13 cellular contexts compared by ENCODE assay signal in genomic region chr3:172536993-172537419, GRCh38. TPM values are rescaled to one million over a fixed set of nuclear protein-coding genes. Genes with fewer than 3 reads are reported as not detected.
DNase-seq lines count a peak whose midpoint lies in the region; ATAC-seq and TF ChIP-seq lines count a peak whose summit lies in the region.
"Had no signal": no experiment of that assay in that cellular context is flagged by ENCODE, and none has a peak within 500 bp of the region (broad histone marks: within the 10 kb centered on the region; RNA-seq: fewer than 3 reads in every experiment).

No MANE protein-coding gene starts in this region.

- no peak overlapping the region for H3K4me3 ChIP-seq in left lung
- H3K4me3 ChIP-seq in transverse colon, result no peak overlapping the region
- H3K4me3 ChIP-seq: adrenal gland, GM23248 had no signal

- TF ChIP-seq CTCF in left lung (IDR thresholded peaks at IDR 0.05), result no peak
- no peak for TF ChIP-seq CTCF in transverse colon (IDR thresholded peaks at IDR 0.05)

- DNase-seq in activated T-cell treated with anti-CD3 and anti-CD28 coated beads, Interleukin-2, amount 50 U/mL, for 4 hours, result no peak
- DNase-seq in activated T-cell treated with anti-CD3 and anti-CD28 coated beads, Interleukin-2, amount 50 U/mL, for 1 hour, result no peak
- no peak for DNase-seq in activated T-helper 1 cell treated with anti-CD3 and anti-CD28 coated beads, Interleukin-12 subunit alpha, Interleukin-12 subunit beta, Interleukin-2, Interleukin-4 antibody, amounts not matched to agents 30 ng/mL and 10 ng/mL and 1 ng/mL, durations not matched to agents 14 hours and 24 hours and 36 hours (ENCODE audit: low spot score)
- DNase-seq in left lung (no peak), transverse colon (no peak), islet precursor cell (no peak), COLO668 (lab: John Stamatoyannopoulos, UW; ENCODE audit: unreplicated experiment) (no peak)
- DNase-seq: adrenal gland, GM23248, NCI-H1930 had no signal

- H3K4me1 Mint-ChIP-seq in activated T-cell treated with anti-CD3 and anti-CD28 coated beads, Interleukin-2, amount 50 U/mL, for 4 hours (ENCODE audit: low read depth), result peaks cover 35% of the 10 kb centered on the region
- peaks cover 68% of the 10 kb centered on the region for H3K4me1 Mint-ChIP-seq in activated T-helper 1 cell treated with anti-CD3 and anti-CD28 coated beads, Interleukin-12 subunit alpha, Interleukin-12 subunit beta, Interleukin-2, Interleukin-4 antibody, amounts not matched to agents 30 ng/mL and 10 ng/mL and 1 ng/mL, durations not matched to agents 14 hours and 24 hours and 36 hours (ENCODE audit: low read depth)

- TF ChIP-seq EP300 in transverse colon (IDR thresholded peaks at IDR 0.05; ENCODE audit: low read depth), result no peak

- WGBS in transverse colon (ENCODE audit: low coverage in 1 of 2), 2 donors, result 63 to 67% methylated on average over 1 to 5 of the region's 5 CpGs

- H3K9me3 ChIP-seq in left lung (no peaks in the 10 kb centered on the region), transverse colon (no peaks in the 10 kb centered on the region)
- H3K9me3 ChIP-seq: adrenal gland had no signal

- H3K36me3 ChIP-seq in left lung (no peaks in the 10 kb centered on the region), transverse colon (no peaks in the 10 kb centered on the region)
- H3K36me3 ChIP-seq: adrenal gland had no signal

- H3K27ac ChIP-seq in left lung, result peak overlapping the region; percentile 35 to 56
- H3K27ac ChIP-seq in transverse colon, result peak overlapping the region; percentile 66 to 73 (median 72)
- H3K27ac ChIP-seq: adrenal gland, GM23248 had no signal

- H3K27me3 Mint-ChIP-seq in activated T-cell treated with anti-CD3 and anti-CD28 coated beads, Interleukin-2, amount 50 U/mL, for 4 hours (ENCODE audit: low read depth), result no peaks in the 10 kb centered on the region
- H3K27me3 Mint-ChIP-seq in activated T-helper 1 cell treated with anti-CD3 and anti-CD28 coated beads, Interleukin-12 subunit alpha, Interleukin-12 subunit beta, Interleukin-2, Interleukin-4 antibody, amounts not matched to agents 30 ng/mL and 10 ng/mL and 1 ng/mL, durations not matched to agents 14 hours and 24 hours and 36 hours (ENCODE audit: insufficient read depth), result no peaks in the 10 kb centered on the region

- no peaks in the 10 kb centered on the region for H3K27me3 ChIP-seq in left lung
- no peaks in the 10 kb centered on the region for H3K27me3 ChIP-seq in transverse colon
- H3K27me3 ChIP-seq: adrenal gland had no signal

- H3K4me1 ChIP-seq in left lung (peaks cover 6 to 42% of the 10 kb centered on the region in 2 donors), transverse colon (peaks cover 5 to 33% (median 18%) of the 10 kb centered on the region in 4 donors)

- ATAC-seq in activated T-cell treated with anti-CD3 and anti-CD28 coated beads, Interleukin-2, amount 50 U/mL, for 4 hours, result peak; percentile 57 to 66
- ATAC-seq in left lung (peak; percentile 29), GM19023 (IDR thresholded peaks at IDR 0.05; ENCODE audit: unreplicated experiment) (no peak)
- ATAC-seq: Panc1 had no signal

- H3K4me3 Mint-ChIP-seq in activated T-cell treated with anti-CD3 and anti-CD28 coated beads, Interleukin-2, amount 50 U/mL, for 4 hours, result peak overlapping the region; percentile 17
- H3K4me3 Mint-ChIP-seq in activated T-helper 1 cell treated with anti-CD3 and anti-CD28 coated beads, Interleukin-12 subunit alpha, Interleukin-12 subunit beta, Interleukin-2, Interleukin-4 antibody, amounts not matched to agents 30 ng/mL and 10 ng/mL and 1 ng/mL, durations not matched to agents 14 hours and 24 hours and 36 hours, result peak overlapping the region; percentile 62
- H3K4me3 Mint-ChIP-seq: WTC11 had no signal

- no peak for TF ChIP-seq POLR2A in transverse colon (IDR thresholded peaks at IDR 0.05)

- intact Hi-C loops in activated T-helper 1 cell treated with anti-CD3 and anti-CD28 coated beads, Interleukin-12 subunit alpha, Interleukin-12 subunit beta, Interleukin-2, Interleukin-4 antibody, amounts not matched to agents 30 ng/mL and 10 ng/mL and 1 ng/mL, durations not matched to agents 14 hours and 24 hours and 36 hours (cut with micrococcal nuclease), result loop anchor here (1.0 to 2.0 kb wide), 2 partner anchors 9 to 14 kb away; partner anchors contain the start of gene TNFSF10
- intact Hi-C loops in left lung (cut with DNase I), result no loop called here
- intact Hi-C loops in transverse colon (cut with DNase I; ENCODE audit: low total_unique reads), result no loop called here

- no peaks in the 10 kb centered on the region for H3K36me3 Mint-ChIP-seq in activated T-cell treated with anti-CD3 and anti-CD28 coated beads, Interleukin-2, amount 50 U/mL, for 4 hours (ENCODE audit: insufficient read depth)
- H3K36me3 Mint-ChIP-seq in activated T-helper 1 cell treated with anti-CD3 and anti-CD28 coated beads, Interleukin-12 subunit alpha, Interleukin-12 subunit beta, Interleukin-2, Interleukin-4 antibody, amounts not matched to agents 30 ng/mL and 10 ng/mL and 1 ng/mL, durations not matched to agents 14 hours and 24 hours and 36 hours (ENCODE audit: low read depth), result peaks cover 8% of the 10 kb centered on the region
- H3K36me3 Mint-ChIP-seq: WTC11 had no signal

- peak overlapping the region; percentile 95 for H3K27ac Mint-ChIP-seq in activated T-helper 1 cell treated with anti-CD3 and anti-CD28 coated beads, Interleukin-12 subunit alpha, Interleukin-12 subunit beta, Interleukin-2, Interleukin-4 antibody, amounts not matched to agents 30 ng/mL and 10 ng/mL and 1 ng/mL, durations not matched to agents 14 hours and 24 hours and 36 hours
- H3K27ac Mint-ChIP-seq: WTC11 had no signal

- peaks cover 3% of the 10 kb centered on the region for H3K9me3 Mint-ChIP-seq in activated T-cell treated with anti-CD3 and anti-CD28 coated beads, Interleukin-2, amount 50 U/mL, for 4 hours
- no peaks in the 10 kb centered on the region for H3K9me3 Mint-ChIP-seq in activated T-helper 1 cell treated with anti-CD3 and anti-CD28 coated beads, Interleukin-12 subunit alpha, Interleukin-12 subunit beta, Interleukin-2, Interleukin-4 antibody, amounts not matched to agents 30 ng/mL and 10 ng/mL and 1 ng/mL, durations not matched to agents 14 hours and 24 hours and 36 hours

- in situ Hi-C loops in transverse colon (cut with MboI; ENCODE audit: low pct_ligation_motif_present in 1 of 4, low pct_unique_long_range_greater_than_20kb in 1 of 4, low sequenced_read_pairs in 3 of 4), result no loop called here

RNA-seq across cellular contexts. Expression of gene TNFSF10, which starts 13.8 kb away (rescaled TPM):
- 10 to 100 TPM; 12.9 to 24.3 (median 18.8) TPM for total RNA-seq in activated T-cell treated with anti-CD3 and anti-CD28 coated beads, Interleukin-2, amount 50 U/mL, for 4 hours
- 119 and 123 TPM in 2 replicates for total RNA-seq in activated T-helper 1 cell treated with anti-CD3 and anti-CD28 coated beads, Interleukin-12 subunit alpha, Interleukin-12 subunit beta, Interleukin-2, Interleukin-4 antibody, amounts not matched to agents 30 ng/mL and 10 ng/mL and 1 ng/mL, durations not matched to agents 14 hours and 24 hours and 36 hours
- total RNA-seq in left lung (10 to 100 TPM; 52.2 to 95.2 TPM), transverse colon (100 to 1,000 TPM in 3 of 4 donors, 10 to 100 TPM in 1; 73.8 to 150 (median 125) TPM)
- total RNA-seq: GM23248 had no signal
